13 cellular contexts compared by ENCODE assay signal in genomic region chr11:1521382-1522080, GRCh38. TPM values are rescaled to one million over a fixed set of nuclear protein-coding genes. Genes with fewer than 3 reads are reported as not detected.
DNase-seq lines count a peak whose midpoint lies in the region; ATAC-seq and TF ChIP-seq lines count a peak whose summit lies in the region.
"Had no signal": no experiment of that assay in that cellular context is flagged by ENCODE, and none has a peak within 500 bp of the region (broad histone marks: within the 10 kb centered on the region; RNA-seq: fewer than 3 reads in every experiment).

No MANE protein-coding gene starts in this region.

- H3K4me1 ChIP-seq in MM.1S (ENCODE audit: low read length): no peaks in the 10 kb centered on the region

- H3K36me3 Mint-ChIP-seq in natural killer cell treated with Interleukin-12 subunit alpha and Interleukin-12 subunit beta and Interleukin-15 and Interleukin-18, amount 100 ng/mL, for 72 hours: no peaks in the 10 kb centered on the region
- H3K36me3 Mint-ChIP-seq: type B pancreatic cell had no signal

- no peak for TF ChIP-seq POLR2A in erythroblast (IDR thresholded peaks at IDR 0.05; ENCODE audit: low read length)

- H3F3A ChIP-seq in MM.1S (ENCODE audit: insufficient read depth, low read length): no peaks in the 10 kb centered on the region

- no peaks in the 10 kb centered on the region for H3K9me3 ChIP-seq in MM.1S (replicated peaks; ENCODE audit: insufficient read depth, low read length)

- no peak overlapping the region for H3K27ac ChIP-seq in MM.1S (ENCODE audit: low read length)
- H3K27ac ChIP-seq: GM23248 had no signal

- peaks cover 34% of the 10 kb centered on the region for H3K79me2 ChIP-seq in MM.1S (ENCODE audit: low read length)

- no peaks in the 10 kb centered on the region for H3K36me3 ChIP-seq in MM.1S (replicated peaks; ENCODE audit: insufficient read depth, low read length)

- no peak overlapping the region for H3K9ac ChIP-seq in MM.1S (ENCODE audit: low read length)
- H3K9ac ChIP-seq: GM23248 had no signal

- H2AFZ ChIP-seq in MM.1S (ENCODE audit: low read length): no peak overlapping the region
- H2AFZ ChIP-seq: GM23248 had no signal

- H3K27ac Mint-ChIP-seq in natural killer cell treated with Interleukin-12 subunit alpha and Interleukin-12 subunit beta and Interleukin-15 and Interleukin-18, amount 100 ng/mL, for 72 hours: peak overlapping the region; percentile 8 to 25
- H3K27ac Mint-ChIP-seq: type B pancreatic cell had no signal

- no peak overlapping the region for H3K4me3 ChIP-seq in MM.1S (ENCODE audit: low read length)
- H3K4me3 ChIP-seq: GM23248 had no signal

- DNase-seq in activated CD4-positive, CD25-positive, alpha-beta regulatory T cell (lab: John Stamatoyannopoulos, UW): no peak
- DNase-seq in natural killer cell treated with Interleukin-12 subunit alpha and Interleukin-12 subunit beta and Interleukin-15 and Interleukin-18, amount 100 ng/mL, for 72 hours (ENCODE audit: low spot score): no peak
- DNase-seq in erythroblast (lab: John Stamatoyannopoulos, UW) (no peak), H4 (ENCODE audit: low spot score) (no peak), MM.1S (no peak)
- DNase-seq: 8988T, GM23248, mesendoderm, NCI-H2081 had no signal

- TF ChIP-seq CTCF in MM.1S (IDR thresholded peaks at IDR 0.05; ENCODE audit: low read length): no peak

- peak overlapping the region; percentile 38 for H3K4me3 Mint-ChIP-seq in natural killer cell treated with Interleukin-12 subunit alpha and Interleukin-12 subunit beta and Interleukin-15 and Interleukin-18, amount 100 ng/mL, for 72 hours
- H3K4me3 Mint-ChIP-seq: type B pancreatic cell had no signal

- no peaks in the 10 kb centered on the region for H3K9me3 Mint-ChIP-seq in natural killer cell treated with Interleukin-12 subunit alpha and Interleukin-12 subunit beta and Interleukin-15 and Interleukin-18, amount 100 ng/mL, for 72 hours
- H3K9me3 Mint-ChIP-seq: type B pancreatic cell had no signal

- H3K4me2 ChIP-seq in MM.1S (ENCODE audit: low read depth, low read length): no peak overlapping the region

- 0 out of 2 replicates have a peak, but pooled peaks cover 2% of the 10 kb centered on the region for H4K20me1 ChIP-seq in MM.1S (ENCODE audit: insufficient read depth, low read length)

- H3K27me3 ChIP-seq in MM.1S (replicated peaks; ENCODE audit: insufficient read depth, low read length): no peaks in the 10 kb centered on the region

- no peaks in the 10 kb centered on the region for H3K9me2 ChIP-seq in MM.1S (replicated peaks; ENCODE audit: insufficient read depth, low read length)

- peaks cover 49 to 51% of the 10 kb centered on the region in 2 donors for H3K4me1 Mint-ChIP-seq in natural killer cell treated with Interleukin-12 subunit alpha and Interleukin-12 subunit beta and Interleukin-15 and Interleukin-18, amount 100 ng/mL, for 72 hours (ENCODE audit: low read depth in 2 of 2)

- ATAC-seq in activated CD4-positive, CD25-positive, alpha-beta regulatory T cell treated with anti-CD3 and anti-CD28 coated beads, Interleukin-2, amount 50 U/mL, for 24 hours: peak; percentile 55 to 56
- ATAC-seq in GM21723 (IDR thresholded peaks at IDR 0.05; ENCODE audit: unreplicated experiment) (peak; percentile 83), HG03442 (IDR thresholded peaks at IDR 0.05; ENCODE audit: unreplicated experiment) (peak; percentile 76)
- peak; percentile 65 to 70 for ATAC-seq in natural killer cell treated with Interleukin-12 subunit alpha and Interleukin-12 subunit beta and Interleukin-15 and Interleukin-18, amount 100 ng/mL, for 72 hours

- H3K27me3 Mint-ChIP-seq in natural killer cell treated with Interleukin-12 subunit alpha and Interleukin-12 subunit beta and Interleukin-15 and Interleukin-18, amount 100 ng/mL, for 72 hours: no peaks in the 10 kb centered on the region
- H3K27me3 Mint-ChIP-seq: type B pancreatic cell had no signal

RNA-seq across cellular contexts. Expression of gene MOB2, which starts 35.0 kb away (rescaled TPM):
- 10 to 100 TPM; 40.0 to 42.7 TPM for total RNA-seq in natural killer cell treated with Interleukin-12 subunit alpha and Interleukin-12 subunit beta and Interleukin-15 and Interleukin-18, amount 100 ng/mL, for 72 hours
- 15.2 and 18.1 TPM in 2 replicates for total RNA-seq in H4 (2014; rRNA removed; shearing (Covaris generic))

RNA-seq across cellular contexts. Expression of gene DUSP8, which starts 50.5 kb away (rescaled TPM):
- total RNA-seq in natural killer cell treated with Interleukin-12 subunit alpha and Interleukin-12 subunit beta and Interleukin-15 and Interleukin-18, amount 100 ng/mL, for 72 hours: 1 to 10 TPM; 4.2 to 5.4 TPM
- 0.45 and 3.2 TPM in 2 replicates for total RNA-seq in H4 (2014; rRNA removed; shearing (Covaris generic))
